ENCODE assay signal across 1 cellular context in the genomic region with DNA sequence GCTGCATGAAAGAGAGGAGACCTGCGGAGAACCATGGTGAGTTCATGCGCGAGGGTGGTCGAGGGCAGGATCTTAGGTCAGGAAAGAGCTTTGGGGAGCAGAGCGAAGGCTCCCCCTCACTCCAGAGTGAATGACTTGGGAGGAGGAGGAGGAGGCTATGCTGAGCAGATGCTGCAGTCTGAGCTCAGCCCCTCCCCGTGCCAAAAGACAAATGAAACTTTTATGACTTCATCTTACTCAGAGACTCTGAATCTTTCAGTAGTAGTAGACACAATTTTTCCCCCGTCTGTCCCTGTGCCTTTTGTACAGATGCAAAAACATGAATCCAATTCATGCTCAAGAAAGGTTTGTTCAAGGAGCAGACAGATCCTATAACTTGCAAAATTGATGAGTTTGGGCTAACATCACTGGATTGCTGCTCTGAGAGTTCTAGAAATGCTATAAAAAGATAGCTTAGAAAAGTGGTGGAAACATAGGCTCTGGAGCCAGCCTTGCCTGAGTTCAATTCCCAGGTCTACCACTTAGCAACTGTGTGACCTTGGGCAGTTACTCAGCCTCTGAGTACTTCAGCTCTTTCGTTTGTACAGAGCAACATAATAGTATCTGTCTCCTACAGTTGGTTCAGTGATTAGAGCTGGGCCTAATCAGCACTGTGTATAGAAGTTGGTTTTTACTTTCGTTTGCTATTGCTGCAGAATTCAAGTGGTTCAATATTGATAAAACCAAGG.
TF ChIP-seq lines count a peak whose summit lies in the region.

No MANE protein-coding gene starts in this region.

TF ChIP-seq in GM12878, 131 proteins besides CTCF, POLR2A, EP300 and RAD21:
- TF ChIP-seq RCOR1 (conservative IDR thresholded peaks at IDR 0.05; ENCODE audit: low read depth, low read length) (no peak), MTA3 (IDR thresholded peaks at IDR 0.05; ENCODE audit: borderline replicate concordance, low read length) (no peak), CHD4 (IDR thresholded peaks at IDR 0.05) (no peak), NFXL1 (IDR thresholded peaks at IDR 0.05; ENCODE audit: borderline replicate concordance) (no peak), EZH2 (IDR thresholded peaks at IDR 0.05; ENCODE audit: borderline replicate concordance, control insufficient read depth, low read depth, low read length) (no peak), SMC3 (IDR thresholded peaks at IDR 0.05; ENCODE audit: borderline replicate concordance, low read length) (no peak), WRNIP1 (IDR thresholded peaks at IDR 0.05; ENCODE audit: borderline replicate concordance, low read depth, low read length) (no peak), SUZ12 (IDR thresholded peaks at IDR 0.05; ENCODE audit: unreplicated experiment) (no peak), STAT1 (conservative IDR thresholded peaks at IDR 0.05) (no peak), IKZF1 (conservative IDR thresholded peaks at IDR 0.05) (no peak), NR2C1 (IDR thresholded peaks at IDR 0.05) (no peak), TAF1 (IDR thresholded peaks at IDR 0.05; ENCODE audit: borderline replicate concordance, low read depth, low read length) (no peak), MYB (IDR thresholded peaks at IDR 0.05; ENCODE audit: borderline replicate concordance, low read depth, low read length) (no peak), ZNF622 (IDR thresholded peaks at IDR 0.05) (no peak)
- TF ChIP-seq, protein P1, sequence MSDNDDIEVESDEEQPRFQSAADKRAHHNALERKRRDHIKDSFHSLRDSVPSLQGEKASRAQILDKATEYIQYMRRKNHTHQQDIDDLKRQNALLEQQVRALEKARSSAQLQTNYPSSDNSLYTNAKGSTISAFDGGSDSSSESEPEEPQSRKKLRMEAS (IDR thresholded peaks at IDR 0.05; ENCODE audit: low read depth, low read length), result no peak
- TF ChIP-seq, protein P2, sequence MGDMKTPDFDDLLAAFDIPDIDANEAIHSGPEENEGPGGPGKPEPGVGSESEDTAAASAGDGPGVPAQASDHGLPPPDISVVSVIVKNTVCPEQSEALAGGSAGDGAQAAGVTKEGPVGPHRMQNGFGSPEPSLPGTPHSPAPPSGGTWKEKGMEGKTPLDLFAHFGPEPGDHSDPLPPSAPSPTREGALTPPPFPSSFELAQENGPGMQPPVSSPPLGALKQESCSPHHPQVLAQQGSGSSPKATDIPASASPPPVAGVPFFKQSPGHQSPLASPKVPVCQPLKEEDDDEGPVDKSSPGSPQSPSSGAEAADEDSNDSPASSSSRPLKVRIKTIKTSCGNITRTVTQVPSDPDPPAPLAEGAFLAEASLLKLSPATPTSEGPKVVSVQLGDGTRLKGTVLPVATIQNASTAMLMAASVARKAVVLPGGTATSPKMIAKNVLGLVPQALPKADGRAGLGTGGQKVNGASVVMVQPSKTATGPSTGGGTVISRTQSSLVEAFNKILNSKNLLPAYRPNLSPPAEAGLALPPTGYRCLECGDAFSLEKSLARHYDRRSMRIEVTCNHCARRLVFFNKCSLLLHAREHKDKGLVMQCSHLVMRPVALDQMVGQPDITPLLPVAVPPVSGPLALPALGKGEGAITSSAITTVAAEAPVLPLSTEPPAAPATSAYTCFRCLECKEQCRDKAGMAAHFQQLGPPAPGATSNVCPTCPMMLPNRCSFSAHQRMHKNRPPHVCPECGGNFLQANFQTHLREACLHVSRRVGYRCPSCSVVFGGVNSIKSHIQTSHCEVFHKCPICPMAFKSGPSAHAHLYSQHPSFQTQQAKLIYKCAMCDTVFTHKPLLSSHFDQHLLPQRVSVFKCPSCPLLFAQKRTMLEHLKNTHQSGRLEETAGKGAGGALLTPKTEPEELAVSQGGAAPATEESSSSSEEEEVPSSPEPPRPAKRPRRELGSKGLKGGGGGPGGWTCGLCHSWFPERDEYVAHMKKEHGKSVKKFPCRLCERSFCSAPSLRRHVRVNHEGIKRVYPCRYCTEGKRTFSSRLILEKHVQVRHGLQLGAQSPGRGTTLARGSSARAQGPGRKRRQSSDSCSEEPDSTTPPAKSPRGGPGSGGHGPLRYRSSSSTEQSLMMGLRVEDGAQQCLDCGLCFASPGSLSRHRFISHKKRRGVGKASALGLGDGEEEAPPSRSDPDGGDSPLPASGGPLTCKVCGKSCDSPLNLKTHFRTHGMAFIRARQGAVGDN (IDR thresholded peaks at IDR 0.05), result no peak
- TF ChIP-seq, protein P3, sequence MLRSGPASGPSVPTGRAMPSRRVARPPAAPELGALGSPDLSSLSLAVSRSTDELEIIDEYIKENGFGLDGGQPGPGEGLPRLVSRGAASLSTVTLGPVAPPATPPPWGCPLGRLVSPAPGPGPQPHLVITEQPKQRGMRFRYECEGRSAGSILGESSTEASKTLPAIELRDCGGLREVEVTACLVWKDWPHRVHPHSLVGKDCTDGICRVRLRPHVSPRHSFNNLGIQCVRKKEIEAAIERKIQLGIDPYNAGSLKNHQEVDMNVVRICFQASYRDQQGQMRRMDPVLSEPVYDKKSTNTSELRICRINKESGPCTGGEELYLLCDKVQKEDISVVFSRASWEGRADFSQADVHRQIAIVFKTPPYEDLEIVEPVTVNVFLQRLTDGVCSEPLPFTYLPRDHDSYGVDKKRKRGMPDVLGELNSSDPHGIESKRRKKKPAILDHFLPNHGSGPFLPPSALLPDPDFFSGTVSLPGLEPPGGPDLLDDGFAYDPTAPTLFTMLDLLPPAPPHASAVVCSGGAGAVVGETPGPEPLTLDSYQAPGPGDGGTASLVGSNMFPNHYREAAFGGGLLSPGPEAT (IDR thresholded peaks at IDR 0.05; ENCODE audit: low read depth), result no peak
- TF ChIP-seq, protein P4, sequence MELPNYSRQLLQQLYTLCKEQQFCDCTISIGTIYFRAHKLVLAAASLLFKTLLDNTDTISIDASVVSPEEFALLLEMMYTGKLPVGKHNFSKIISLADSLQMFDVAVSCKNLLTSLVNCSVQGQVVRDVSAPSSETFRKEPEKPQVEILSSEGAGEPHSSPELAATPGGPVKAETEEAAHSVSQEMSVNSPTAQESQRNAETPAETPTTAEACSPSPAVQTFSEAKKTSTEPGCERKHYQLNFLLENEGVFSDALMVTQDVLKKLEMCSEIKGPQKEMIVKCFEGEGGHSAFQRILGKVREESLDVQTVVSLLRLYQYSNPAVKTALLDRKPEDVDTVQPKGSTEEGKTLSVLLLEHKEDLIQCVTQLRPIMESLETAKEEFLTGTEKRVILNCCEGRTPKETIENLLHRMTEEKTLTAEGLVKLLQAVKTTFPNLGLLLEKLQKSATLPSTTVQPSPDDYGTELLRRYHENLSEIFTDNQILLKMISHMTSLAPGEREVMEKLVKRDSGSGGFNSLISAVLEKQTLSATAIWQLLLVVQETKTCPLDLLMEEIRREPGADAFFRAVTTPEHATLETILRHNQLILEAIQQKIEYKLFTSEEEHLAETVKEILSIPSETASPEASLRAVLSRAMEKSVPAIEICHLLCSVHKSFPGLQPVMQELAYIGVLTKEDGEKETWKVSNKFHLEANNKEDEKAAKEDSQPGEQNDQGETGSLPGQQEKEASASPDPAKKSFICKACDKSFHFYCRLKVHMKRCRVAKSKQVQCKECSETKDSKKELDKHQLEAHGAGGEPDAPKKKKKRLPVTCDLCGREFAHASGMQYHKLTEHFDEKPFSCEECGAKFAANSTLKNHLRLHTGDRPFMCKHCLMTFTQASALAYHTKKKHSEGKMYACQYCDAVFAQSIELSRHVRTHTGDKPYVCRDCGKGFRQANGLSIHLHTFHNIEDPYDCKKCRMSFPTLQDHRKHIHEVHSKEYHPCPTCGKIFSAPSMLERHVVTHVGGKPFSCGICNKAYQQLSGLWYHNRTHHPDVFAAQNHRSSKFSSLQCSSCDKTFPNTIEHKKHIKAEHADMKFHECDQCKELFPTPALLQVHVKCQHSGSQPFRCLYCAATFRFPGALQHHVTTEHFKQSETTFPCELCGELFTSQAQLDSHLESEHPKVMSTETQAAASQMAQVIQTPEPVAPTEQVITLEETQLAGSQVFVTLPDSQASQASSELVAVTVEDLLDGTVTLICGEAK (IDR thresholded peaks at IDR 0.05; ENCODE audit: borderline replicate concordance), result no peak
- TF ChIP-seq, protein P5, sequence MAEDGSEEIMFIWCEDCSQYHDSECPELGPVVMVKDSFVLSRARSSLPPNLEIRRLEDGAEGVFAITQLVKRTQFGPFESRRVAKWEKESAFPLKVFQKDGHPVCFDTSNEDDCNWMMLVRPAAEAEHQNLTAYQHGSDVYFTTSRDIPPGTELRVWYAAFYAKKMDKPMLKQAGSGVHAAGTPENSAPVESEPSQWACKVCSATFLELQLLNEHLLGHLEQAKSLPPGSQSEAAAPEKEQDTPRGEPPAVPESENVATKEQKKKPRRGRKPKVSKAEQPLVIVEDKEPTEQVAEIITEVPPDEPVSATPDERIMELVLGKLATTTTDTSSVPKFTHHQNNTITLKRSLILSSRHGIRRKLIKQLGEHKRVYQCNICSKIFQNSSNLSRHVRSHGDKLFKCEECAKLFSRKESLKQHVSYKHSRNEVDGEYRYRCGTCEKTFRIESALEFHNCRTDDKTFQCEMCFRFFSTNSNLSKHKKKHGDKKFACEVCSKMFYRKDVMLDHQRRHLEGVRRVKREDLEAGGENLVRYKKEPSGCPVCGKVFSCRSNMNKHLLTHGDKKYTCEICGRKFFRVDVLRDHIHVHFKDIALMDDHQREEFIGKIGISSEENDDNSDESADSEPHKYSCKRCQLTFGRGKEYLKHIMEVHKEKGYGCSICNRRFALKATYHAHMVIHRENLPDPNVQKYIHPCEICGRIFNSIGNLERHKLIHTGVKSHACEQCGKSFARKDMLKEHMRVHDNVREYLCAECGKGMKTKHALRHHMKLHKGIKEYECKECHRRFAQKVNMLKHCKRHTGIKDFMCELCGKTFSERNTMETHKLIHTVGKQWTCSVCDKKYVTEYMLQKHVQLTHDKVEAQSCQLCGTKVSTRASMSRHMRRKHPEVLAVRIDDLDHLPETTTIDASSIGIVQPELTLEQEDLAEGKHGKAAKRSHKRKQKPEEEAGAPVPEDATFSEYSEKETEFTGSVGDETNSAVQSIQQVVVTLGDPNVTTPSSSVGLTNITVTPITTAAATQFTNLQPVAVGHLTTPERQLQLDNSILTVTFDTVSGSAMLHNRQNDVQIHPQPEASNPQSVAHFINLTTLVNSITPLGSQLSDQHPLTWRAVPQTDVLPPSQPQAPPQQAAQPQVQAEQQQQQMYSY (CRISPR knock-in tag; IDR thresholded peaks at IDR 0.05), result no peak
